Comparison of ENCODE assay signal across 16 cellular contexts in the genomic region with DNA sequence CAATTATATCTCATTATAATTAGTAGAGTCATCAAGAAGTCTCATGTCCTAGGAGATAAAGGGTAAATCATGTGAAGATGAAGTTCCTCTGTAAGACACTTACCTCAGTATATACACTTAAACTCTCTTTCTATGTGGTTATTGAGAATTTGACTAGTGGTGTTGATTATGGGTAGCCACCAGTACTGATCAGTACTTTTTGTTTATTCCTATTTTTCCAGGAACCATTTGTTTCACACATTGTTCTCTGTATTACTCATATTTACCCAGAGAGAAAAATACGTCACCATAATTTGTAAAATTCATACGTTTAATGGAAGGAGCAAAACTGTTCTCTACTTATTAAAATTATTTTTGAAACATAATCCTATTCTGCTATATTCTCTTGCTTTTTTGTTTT. TPM values are rescaled to one million over a fixed set of nuclear protein-coding genes. Genes with fewer than 3 reads are reported as not detected.
"Had no signal": no experiment of that assay in that cellular context is flagged by ENCODE, and none has a peak within 500 bp of the region (broad histone marks: within the 10 kb centered on the region; RNA-seq: fewer than 3 reads in every experiment).

No MANE protein-coding gene starts in this region.

- H3K27ac Mint-ChIP-seq: activated naive CD4-positive, alpha-beta T cell treated with anti-CD3 and anti-CD28 coated beads, Interleukin-2, amount 50 U/mL, for 72 hours; brain; endodermal cell; mesothelial cell of epicardium; stimulated activated memory B cell treated with anti-CD40 and anti-IgM and Interleukin-4, amounts not matched to agents 10 μg/mL and 1 μg/mL and 100 μg/mL, for 72 hours had no signal

- H3K4me1 ChIP-seq: esophagus muscularis mucosa had no signal

- H3K27me3 ChIP-seq: esophagus muscularis mucosa, transverse colon had no signal

- H3K4me3 Mint-ChIP-seq: brain; endodermal cell; mesothelial cell of epicardium; stimulated activated memory B cell treated with anti-CD40 and anti-IgM and Interleukin-4, amounts not matched to agents 10 μg/mL and 1 μg/mL and 100 μg/mL, for 72 hours had no signal

- ATAC-seq: activated naive CD4-positive, alpha-beta T cell treated with anti-CD3 and anti-CD28 coated beads, Interleukin-2, amount 50 U/mL, for 72 hours; stimulated activated memory B cell treated with anti-CD40 and anti-IgM and Interleukin-4, amounts not matched to agents 10 μg/mL and 1 μg/mL and 100 μg/mL, for 72 hours had no signal

- H3K9me3 ChIP-seq: transverse colon had no signal

- H3K36me3 ChIP-seq: esophagus muscularis mucosa, transverse colon had no signal

- H3K4me3 ChIP-seq: esophagus muscularis mucosa, smooth muscle cell, transverse colon had no signal

- H3K27me3 Mint-ChIP-seq: stimulated activated memory B cell treated with anti-CD40 and anti-IgM and Interleukin-4, amounts not matched to agents 10 μg/mL and 1 μg/mL and 100 μg/mL, for 72 hours had no signal

- H3K27ac ChIP-seq: esophagus muscularis mucosa, transverse colon had no signal

- H3K4me1 Mint-ChIP-seq: brain, endodermal cell had no signal

- H3K9me3 Mint-ChIP-seq: brain; endodermal cell; stimulated activated memory B cell treated with anti-CD40 and anti-IgM and Interleukin-4, amounts not matched to agents 10 μg/mL and 1 μg/mL and 100 μg/mL, for 72 hours had no signal

- H3K36me3 Mint-ChIP-seq: activated naive CD4-positive, alpha-beta T cell treated with anti-CD3 and anti-CD28 coated beads, Interleukin-2, amount 50 U/mL, for 72 hours; brain; mesothelial cell of epicardium; stimulated activated memory B cell treated with anti-CD40 and anti-IgM and Interleukin-4, amounts not matched to agents 10 μg/mL and 1 μg/mL and 100 μg/mL, for 72 hours had no signal

- DNase-seq: activated CD4-positive, alpha-beta T cell treated with anti-CD3 and anti-CD28 coated beads for 1 hour; activated CD8-positive, alpha-beta memory T cell treated with anti-CD3 and anti-CD28 coated beads for 24 hours; activated effector memory CD4-positive, alpha-beta T cell treated with Interleukin-2 at 50 U/mL for 16 hours; amniotic stem cell; endodermal cell; hypothalamus; kidney glomerular epithelial cell; retina; substantia nigra; transverse colon had no signal

RNA-seq across cellular contexts. Expression of a gene that starts 55.8 kb away (rescaled TPM):
- total RNA-seq: endodermal cell had no signal
